Comparison of ENCODE assay signal across 16 cellular contexts in genomic region chr3:30518872-30519271, GRCh38.
A peak's percentile ranks its signal among the peaks of the same experiment; 100 is the strongest.
DNase-seq lines count a peak whose midpoint lies in the region; ATAC-seq, FAIRE-seq and TF ChIP-seq lines count a peak whose summit lies in the region.
"Had no signal": no experiment of that assay in that cellular context is flagged by ENCODE, and none has a peak within 500 bp of the region (broad histone marks: within the 10 kb centered on the region; RNA-seq: fewer than 3 reads in every experiment).

No MANE protein-coding gene starts in this region.

- H2BK15ac ChIP-seq in H9 (ENCODE audit: low read depth, low read length) = no peak overlapping the region

- no peak overlapping the region for H4K8ac ChIP-seq in H9 (replicated peaks; ENCODE audit: insufficient read length, low read depth, low read length)

- no peaks in the 10 kb centered on the region for H3K9me3 Mint-ChIP-seq in H9

- H3K4me3 ChIP-seq in breast epithelium = no peak overlapping the region
- H3K4me3 ChIP-seq in left ventricle myocardium inferior = no peak overlapping the region
- H3K4me3 ChIP-seq in pancreas = no peak overlapping the region
- no peak overlapping the region for H3K4me3 ChIP-seq in upper lobe of right lung
- H3K4me3 ChIP-seq: K562 had no signal

- peaks cover 4% of the 10 kb centered on the region in 2 experiments for H3K4me1 Mint-ChIP-seq in H9
- H3K4me1 Mint-ChIP-seq: neural crest cell had no signal

- H3K9me3 ChIP-seq in breast epithelium = no peaks in the 10 kb centered on the region
- H3K9me3 ChIP-seq in left ventricle myocardium inferior (replicated peaks) = no peaks in the 10 kb centered on the region
- H3K9me3 ChIP-seq in pancreas = no peaks in the 10 kb centered on the region
- H3K9me3 ChIP-seq in upper lobe of right lung = no peaks in the 10 kb centered on the region
- no peaks in the 10 kb centered on the region for H3K9me3 ChIP-seq in H9 (ENCODE audit: control insufficient read depth, low read depth, low read length)

- no peak for TF ChIP-seq POLR2A in breast epithelium (IDR thresholded peaks at IDR 0.05)

- intact Hi-C loops in breast epithelium (cut with DNase I; ENCODE audit: low total_unique reads) = loop anchor here (2.0 kb wide), 1 partner anchor 26 kb away; no protein-coding TSS in a partner anchor
- intact Hi-C loops in left ventricle myocardium inferior (cut with micrococcal nuclease) = loop anchor here (10.0 kb wide), 2 partner anchors 66 to 166 kb away; no protein-coding TSS in a partner anchor
- intact Hi-C loops in pancreas (cut with DNase I) = no loop called here
- intact Hi-C loops in upper lobe of right lung (cut with DNase I) = no loop called here

- no peaks in the 10 kb centered on the region for H3K27me3 ChIP-seq in breast epithelium
- no peaks in the 10 kb centered on the region for H3K27me3 ChIP-seq in left ventricle myocardium inferior (ENCODE audit: low read depth)
- H3K27me3 ChIP-seq in pancreas = no peaks in the 10 kb centered on the region
- no peaks in the 10 kb centered on the region for H3K27me3 ChIP-seq in upper lobe of right lung
- no peaks in the 10 kb centered on the region for H3K27me3 ChIP-seq in H9 (ENCODE audit: insufficient read depth, low read length)

- no peak overlapping the region for H3K56ac ChIP-seq in H9 (ENCODE audit: insufficient read length, low read depth, low read length)

- no peak overlapping the region for H4K91ac ChIP-seq in H9 (ENCODE audit: insufficient read length, low read depth, low read length)

- H3K9ac ChIP-seq in H9 (ENCODE audit: extremely low read depth, insufficient read length, low read length) = no peak overlapping the region

- no peak overlapping the region for H3K23ac ChIP-seq in H9 (ENCODE audit: insufficient read length, low read depth, low read length)

- no peaks in the 10 kb centered on the region for H3K79me2 ChIP-seq in H9 (ENCODE audit: insufficient read depth, low read length)

- no peak overlapping the region for H3K4ac ChIP-seq in H9 (ENCODE audit: low read depth, low read length)

- H2AK5ac ChIP-seq in H9 (ENCODE audit: insufficient read length, low read length) = no peak overlapping the region

- H3K23me2 ChIP-seq in H9 (ENCODE audit: insufficient read length, low read depth, low read length, poor library complexity, severe bottlenecking) = no peaks in the 10 kb centered on the region

- no peak overlapping the region for H2AFZ ChIP-seq in H9 (ENCODE audit: low read length)

- H3K79me1 ChIP-seq in H9 (ENCODE audit: insufficient read depth, low read depth, low read length, poor library complexity, severe bottlenecking) = no peaks in the 10 kb centered on the region

- H3K4me2 ChIP-seq in H9 (ENCODE audit: insufficient read depth, insufficient read length, low read length) = no peak overlapping the region

- no peak overlapping the region for H3K18ac ChIP-seq in H9 (ENCODE audit: insufficient read length, low read depth, low read length)

- H3K4me3 Mint-ChIP-seq in H9 = no peak overlapping the region
- H3K4me3 Mint-ChIP-seq: neural crest cell, T-helper 17 cell had no signal

- no peaks in the 10 kb centered on the region for H4K20me1 ChIP-seq in H9 (ENCODE audit: control insufficient read depth, insufficient read depth, insufficient read length)

- H2BK12ac ChIP-seq in H9 (ENCODE audit: insufficient read length, low read depth, low read length) = no peak overlapping the region

- no peak overlapping the region for H3K14ac ChIP-seq in H9 (ENCODE audit: insufficient read depth, low read length)

- peaks cover 0 to 5% of the 10 kb centered on the region in 2 donors for H3K4me1 ChIP-seq in breast epithelium
- H3K4me1 ChIP-seq in left ventricle myocardium inferior = peaks cover 54% of the 10 kb centered on the region
- H3K4me1 ChIP-seq in pancreas = peaks cover 13 to 33% (median 33%) of the 10 kb centered on the region in 3 donors
- peaks cover 43% of the 10 kb centered on the region for H3K4me1 ChIP-seq in upper lobe of right lung
- H3K4me1 ChIP-seq in H9 (ENCODE audit: insufficient read depth, low read length) = no peaks in the 10 kb centered on the region

- no peak overlapping the region for H3K27ac Mint-ChIP-seq in H9
- H3K27ac Mint-ChIP-seq: T-helper 17 cell had no signal

- FAIRE-seq in pancreas (lab: Jason Lieb, UNC) = no peak
- FAIRE-seq: astrocyte, K562 had no signal

- H3K27ac ChIP-seq in breast epithelium = peak overlapping the region; percentile 69 to 83
- H3K27ac ChIP-seq in left ventricle myocardium inferior (replicated peaks) = peak overlapping the region; percentile 84
- peak overlapping the region in 3 of 4 donors; percentile 31 to 67 (median 45) for H3K27ac ChIP-seq in pancreas
- H3K27ac ChIP-seq in upper lobe of right lung = peak overlapping the region; percentile 78
- no peak overlapping the region for H3K27ac ChIP-seq in H9 (ENCODE audit: insufficient read length, low read depth, low read length)

- no peak overlapping the region for H2BK120ac ChIP-seq in H9 (ENCODE audit: low read depth, low read length, poor library complexity, severe bottlenecking)

- DNase-seq in breast epithelium (ENCODE audit: low spot score in 2 of 2) = no peak
- no peak for DNase-seq in left ventricle myocardium inferior
- DNase-seq in pancreas = no peak
- no peak for DNase-seq in upper lobe of right lung
- DNase-seq in H4 (ENCODE audit: low spot score) = no peak
- DNase-seq in H9 = no peak
- DNase-seq in NCI-H1105 treated with DMSO at 0.1 percent for 48 hours (lab: John Stamatoyannopoulos, UW) = no peak
- DNase-seq: activated gamma-delta T cell, NCI-H1048, NCI-H2171, T-helper 17 cell had no signal

- ATAC-seq in pancreas (peak in 3 of 4 donors; percentile 6 to 29 (median 28)), upper lobe of right lung (peak; percentile 45), GM19452 (IDR thresholded peaks at IDR 0.05; ENCODE audit: unreplicated experiment) (no peak)
- ATAC-seq: activated CD4-positive, CD25-positive, alpha-beta regulatory T cell treated with anti-CD3 and anti-CD28 coated beads, Interleukin-2, amount 50 U/mL, for 24 hours; K562; T-helper 17 cell had no signal

- H2BK5ac ChIP-seq in H9 (ENCODE audit: insufficient read length, low read length) = no peak overlapping the region

- H4K5ac ChIP-seq in H9 (ENCODE audit: insufficient read length, low read depth, low read length) = no peak overlapping the region

- H3K27me3 Mint-ChIP-seq in H9 (ENCODE audit: low read depth) = no peaks in the 10 kb centered on the region

- TF ChIP-seq CTCF in breast epithelium (IDR thresholded peaks at IDR 0.05) (no peak), left ventricle myocardium inferior (IDR thresholded peaks at IDR 0.05; ENCODE audit: borderline replicate concordance) (no peak), pancreas (IDR thresholded peaks at IDR 0.05) (no peak), upper lobe of right lung (IDR thresholded peaks at IDR 0.05) (no peak), H9 (conservative IDR thresholded peaks at IDR 0.05) (no peak)

- H3K36me3 Mint-ChIP-seq in H9 (ENCODE audit: insufficient read depth in 1 of 3, low read depth in 3 of 3) = no peaks in the 10 kb centered on the region

- H3T11ph ChIP-seq in H9 (ENCODE audit: low read length) = no peak overlapping the region

- no peak overlapping the region for H2BK20ac ChIP-seq in H9 (ENCODE audit: low read depth, low read length, poor library complexity, severe bottlenecking)

- no peaks in the 10 kb centered on the region for H3K36me3 ChIP-seq in breast epithelium
- no peaks in the 10 kb centered on the region for H3K36me3 ChIP-seq in left ventricle myocardium inferior
- no peaks in the 10 kb centered on the region for H3K36me3 ChIP-seq in pancreas
- no peaks in the 10 kb centered on the region for H3K36me3 ChIP-seq in upper lobe of right lung

Comparison
In these comparisons a context has a peak if more than half of its experiments do, and no peak if none do; other contexts are left out.
1. intact Hi-C loops: an anchor here in breast epithelium (2.0 kb wide) and left ventricle myocardium inferior (10.0 kb wide); none called in pancreas and upper lobe of right lung.